In the genomic region with DNA sequence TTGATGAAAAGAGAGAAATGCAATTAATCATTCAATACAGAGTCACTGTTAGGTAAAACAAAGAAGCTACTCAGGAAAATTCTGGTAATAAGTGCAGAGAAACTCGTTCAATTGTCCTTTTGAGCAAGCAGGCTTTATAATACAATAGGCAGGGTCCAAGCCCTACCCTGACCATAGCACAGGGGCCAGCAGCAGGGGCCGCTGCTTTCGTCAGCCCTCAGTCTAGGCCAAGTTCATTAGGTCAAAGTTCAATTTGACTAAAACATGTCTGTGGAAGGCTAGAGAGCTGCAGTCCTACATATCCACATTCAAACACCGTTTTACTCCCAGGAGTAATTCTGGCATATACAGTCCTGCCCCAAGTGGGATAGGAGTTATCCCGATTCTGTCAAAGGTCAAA, we compare ENCODE assay signal across 1 cellular context.
A peak's percentile ranks its signal among the peaks of the same experiment; 100 is the strongest.
TF ChIP-seq lines count a peak whose summit lies in the region.

No MANE protein-coding gene starts in this region.

TF ChIP-seq in K562, 482 proteins besides CTCF, POLR2A, EP300 and RAD21 (continued from another document):
- TF ChIP-seq, protein P1, sequence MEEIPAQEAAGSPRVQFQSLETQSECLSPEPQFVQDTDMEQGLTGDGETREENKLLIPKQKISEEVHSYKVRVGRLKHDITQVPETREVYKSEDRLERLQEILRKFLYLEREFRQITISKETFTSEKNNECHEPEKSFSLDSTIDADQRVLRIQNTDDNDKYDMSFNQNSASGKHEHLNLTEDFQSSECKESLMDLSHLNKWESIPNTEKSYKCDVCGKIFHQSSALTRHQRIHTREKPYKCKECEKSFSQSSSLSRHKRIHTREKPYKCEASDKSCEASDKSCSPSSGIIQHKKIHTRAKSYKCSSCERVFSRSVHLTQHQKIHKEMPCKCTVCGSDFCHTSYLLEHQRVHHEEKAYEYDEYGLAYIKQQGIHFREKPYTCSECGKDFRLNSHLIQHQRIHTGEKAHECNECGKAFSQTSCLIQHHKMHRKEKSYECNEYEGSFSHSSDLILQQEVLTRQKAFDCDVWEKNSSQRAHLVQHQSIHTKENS (CRISPR knock-in tag; IDR thresholded peaks at IDR 0.05): no peak
- TF ChIP-seq SIN3B (IDR thresholded peaks at IDR 0.05; ENCODE audit: low read depth): no peak
- no peak for TF ChIP-seq CHCHD3 (CRISPR knock-in tag; IDR thresholded peaks at IDR 0.05)
- TF ChIP-seq ZFPM2 (CRISPR knock-in tag; IDR thresholded peaks at IDR 0.05): no peak
- no peak for TF ChIP-seq RHOXF2B (CRISPR knock-in tag; conservative IDR thresholded peaks at IDR 0.05)
- TF ChIP-seq NR2C1 (IDR thresholded peaks at IDR 0.05): peak; percentile 70
- peak; percentile 63 for TF ChIP-seq NR2C1 (tag; IDR thresholded peaks at IDR 0.05)
- TF ChIP-seq, protein P2, sequence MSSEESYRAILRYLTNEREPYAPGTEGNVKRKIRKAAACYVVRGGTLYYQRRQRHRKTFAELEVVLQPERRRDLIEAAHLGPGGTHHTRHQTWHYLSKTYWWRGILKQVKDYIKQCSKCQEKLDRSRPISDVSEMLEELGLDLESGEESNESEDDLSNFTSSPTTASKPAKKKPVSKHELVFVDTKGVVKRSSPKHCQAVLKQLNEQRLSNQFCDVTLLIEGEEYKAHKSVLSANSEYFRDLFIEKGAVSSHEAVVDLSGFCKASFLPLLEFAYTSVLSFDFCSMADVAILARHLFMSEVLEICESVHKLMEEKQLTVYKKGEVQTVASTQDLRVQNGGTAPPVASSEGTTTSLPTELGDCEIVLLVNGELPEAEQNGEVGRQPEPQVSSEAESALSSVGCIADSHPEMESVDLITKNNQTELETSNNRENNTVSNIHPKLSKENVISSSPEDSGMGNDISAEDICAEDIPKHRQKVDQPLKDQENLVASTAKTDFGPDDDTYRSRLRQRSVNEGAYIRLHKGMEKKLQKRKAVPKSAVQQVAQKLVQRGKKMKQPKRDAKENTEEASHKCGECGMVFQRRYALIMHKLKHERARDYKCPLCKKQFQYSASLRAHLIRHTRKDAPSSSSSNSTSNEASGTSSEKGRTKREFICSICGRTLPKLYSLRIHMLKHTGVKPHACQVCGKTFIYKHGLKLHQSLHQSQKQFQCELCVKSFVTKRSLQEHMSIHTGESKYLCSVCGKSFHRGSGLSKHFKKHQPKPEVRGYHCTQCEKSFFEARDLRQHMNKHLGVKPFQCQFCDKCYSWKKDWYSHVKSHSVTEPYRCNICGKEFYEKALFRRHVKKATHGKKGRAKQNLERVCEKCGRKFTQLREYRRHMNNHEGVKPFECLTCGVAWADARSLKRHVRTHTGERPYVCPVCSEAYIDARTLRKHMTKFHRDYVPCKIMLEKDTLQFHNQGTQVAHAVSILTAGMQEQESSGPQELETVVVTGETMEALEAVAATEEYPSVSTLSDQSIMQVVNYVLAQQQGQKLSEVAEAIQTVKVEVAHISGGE (CRISPR knock-in tag; IDR thresholded peaks at IDR 0.05): peak in 1 of 3 experiments; percentile 93; a peak in 2 of 6 replicates
- no peak for TF ChIP-seq NFYB (IDR thresholded peaks at IDR 0.05; ENCODE audit: extremely low read depth, insufficient read length)
- TF ChIP-seq ZNF589 (CRISPR knock-in tag; IDR thresholded peaks at IDR 0.05; ENCODE audit: low read depth): no peak
- TF ChIP-seq TSC22D4 (tag; IDR thresholded peaks at IDR 0.05): no peak
- TF ChIP-seq, protein P3, sequence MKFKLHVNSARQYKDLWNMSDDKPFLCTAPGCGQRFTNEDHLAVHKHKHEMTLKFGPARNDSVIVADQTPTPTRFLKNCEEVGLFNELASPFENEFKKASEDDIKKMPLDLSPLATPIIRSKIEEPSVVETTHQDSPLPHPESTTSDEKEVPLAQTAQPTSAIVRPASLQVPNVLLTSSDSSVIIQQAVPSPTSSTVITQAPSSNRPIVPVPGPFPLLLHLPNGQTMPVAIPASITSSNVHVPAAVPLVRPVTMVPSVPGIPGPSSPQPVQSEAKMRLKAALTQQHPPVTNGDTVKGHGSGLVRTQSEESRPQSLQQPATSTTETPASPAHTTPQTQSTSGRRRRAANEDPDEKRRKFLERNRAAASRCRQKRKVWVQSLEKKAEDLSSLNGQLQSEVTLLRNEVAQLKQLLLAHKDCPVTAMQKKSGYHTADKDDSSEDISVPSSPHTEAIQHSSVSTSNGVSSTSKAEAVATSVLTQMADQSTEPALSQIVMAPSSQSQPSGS (CRISPR knock-in tag; IDR thresholded peaks at IDR 0.05): no peak
- no peak for TF ChIP-seq NUFIP1 (IDR thresholded peaks at IDR 0.05; ENCODE audit: partially characterized antibody)
- TF ChIP-seq, protein P4, sequence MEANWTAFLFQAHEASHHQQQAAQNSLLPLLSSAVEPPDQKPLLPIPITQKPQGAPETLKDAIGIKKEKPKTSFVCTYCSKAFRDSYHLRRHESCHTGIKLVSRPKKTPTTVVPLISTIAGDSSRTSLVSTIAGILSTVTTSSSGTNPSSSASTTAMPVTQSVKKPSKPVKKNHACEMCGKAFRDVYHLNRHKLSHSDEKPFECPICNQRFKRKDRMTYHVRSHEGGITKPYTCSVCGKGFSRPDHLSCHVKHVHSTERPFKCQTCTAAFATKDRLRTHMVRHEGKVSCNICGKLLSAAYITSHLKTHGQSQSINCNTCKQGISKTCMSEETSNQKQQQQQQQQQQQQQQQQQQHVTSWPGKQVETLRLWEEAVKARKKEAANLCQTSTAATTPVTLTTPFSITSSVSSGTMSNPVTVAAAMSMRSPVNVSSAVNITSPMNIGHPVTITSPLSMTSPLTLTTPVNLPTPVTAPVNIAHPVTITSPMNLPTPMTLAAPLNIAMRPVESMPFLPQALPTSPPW (CRISPR knock-in tag; IDR thresholded peaks at IDR 0.05): no peak
- TF ChIP-seq IFI16 (CRISPR knock-in tag; IDR thresholded peaks at IDR 0.05): no peak
- TF ChIP-seq CBX3 (IDR thresholded peaks at IDR 0.05; ENCODE audit: borderline replicate concordance in 1 of 2, low read length in 2 of 2): no peak
- no peak for TF ChIP-seq NR2C2 (CRISPR knock-in tag; IDR thresholded peaks at IDR 0.05)
- peak; percentile 23; the same call in 1 of the 2 replicates for TF ChIP-seq NR2C2 (tag; IDR thresholded peaks at IDR 0.05)
